16 cellular contexts compared by ENCODE assay signal in the genomic region with DNA sequence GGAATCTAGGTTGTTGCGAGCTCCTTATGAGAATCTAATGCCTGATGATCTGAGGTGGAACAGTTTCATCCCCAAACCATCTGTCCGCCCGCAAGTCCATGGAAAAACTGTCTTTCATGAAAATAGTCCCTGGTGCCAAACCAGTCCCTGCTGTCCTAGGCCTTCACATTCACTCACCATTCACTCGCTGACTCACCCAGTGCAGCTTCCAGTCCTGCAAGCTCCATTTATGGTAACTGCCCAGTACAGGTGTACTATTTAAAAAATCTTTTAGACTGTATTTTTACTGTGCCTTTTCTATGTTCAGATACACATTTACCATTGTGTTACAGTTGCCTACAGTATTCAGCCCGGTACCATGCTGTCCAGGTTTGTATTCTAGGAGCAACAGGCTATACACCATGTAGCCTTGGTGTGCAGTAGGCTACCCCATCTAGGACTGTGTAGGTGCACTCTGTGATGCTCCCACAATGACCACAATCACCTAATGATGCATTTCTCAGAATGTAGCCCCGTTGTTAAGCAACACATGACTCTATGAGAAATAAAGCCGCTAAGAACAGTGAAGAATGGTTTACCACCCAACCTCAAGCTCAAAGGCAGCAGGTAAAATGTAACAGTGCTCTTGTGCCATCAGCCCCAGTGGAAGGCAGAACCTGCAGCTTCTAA. TPM values are rescaled to one million over a fixed set of nuclear protein-coding genes. Genes with fewer than 3 reads are reported as not detected.
A peak's percentile ranks its signal among the peaks of the same experiment; 100 is the strongest.
DNase-seq lines count a peak whose midpoint lies in the region; ATAC-seq, FAIRE-seq and TF ChIP-seq lines count a peak whose summit lies in the region.
"Had no signal": no experiment of that assay in that cellular context is flagged by ENCODE, and none has a peak within 500 bp of the region (broad histone marks: within the 10 kb centered on the region; RNA-seq: fewer than 3 reads in every experiment).

No MANE protein-coding gene starts in this region.

- H3K9me3 Mint-ChIP-seq in stimulated activated naive CD8-positive, alpha-beta T cell treated with anti-CD3 and anti-CD28 coated beads, Interleukin-15, Interleukin-2, amounts not matched to agents 100 ng/mL and 50 ng/mL, for 24 hours, result no peaks in the 10 kb centered on the region
- H3K9me3 Mint-ChIP-seq in naive thymus-derived CD8-positive, alpha-beta T cell, result no peaks in the 10 kb centered on the region
- H3K9me3 Mint-ChIP-seq: activated CD4-positive, alpha-beta T cell treated with anti-CD3 and anti-CD28 coated beads, Interleukin-2, amount 10 ng/mL, durations not matched to agents 24 days and 14 days had no signal

- no peak for FAIRE-seq in GM12892 (lab: Jason Lieb, UNC)
- FAIRE-seq: astrocyte had no signal

- H3K27me3 ChIP-seq in breast epithelium, result no peaks in the 10 kb centered on the region

- H3K36me3 ChIP-seq in breast epithelium, result no peaks in the 10 kb centered on the region

- no peaks in the 10 kb centered on the region for H3K27me3 Mint-ChIP-seq in stimulated activated naive CD8-positive, alpha-beta T cell treated with anti-CD3 and anti-CD28 coated beads, Interleukin-15, Interleukin-2, amounts not matched to agents 100 ng/mL and 50 ng/mL, for 24 hours
- peaks cover 0 to 2% (median 0%) of the 10 kb centered on the region in 5 donors for H3K27me3 Mint-ChIP-seq in naive thymus-derived CD8-positive, alpha-beta T cell
- H3K27me3 Mint-ChIP-seq: activated CD4-positive, alpha-beta T cell treated with anti-CD3 and anti-CD28 coated beads, Interleukin-2, amount 10 ng/mL, durations not matched to agents 24 days and 14 days had no signal

- H3K36me3 Mint-ChIP-seq in stimulated activated naive CD8-positive, alpha-beta T cell treated with anti-CD3 and anti-CD28 coated beads, Interleukin-15, Interleukin-2, amounts not matched to agents 100 ng/mL and 50 ng/mL, for 24 hours (ENCODE audit: low read depth), result no peaks in the 10 kb centered on the region
- no peaks in the 10 kb centered on the region for H3K36me3 Mint-ChIP-seq in naive thymus-derived CD8-positive, alpha-beta T cell

- peak overlapping the region; percentile 65 for H3K27ac Mint-ChIP-seq in stimulated activated naive CD8-positive, alpha-beta T cell treated with anti-CD3 and anti-CD28 coated beads, Interleukin-15, Interleukin-2, amounts not matched to agents 100 ng/mL and 50 ng/mL, for 24 hours
- H3K27ac Mint-ChIP-seq in naive thymus-derived CD8-positive, alpha-beta T cell, result peak overlapping the region; percentile 39 to 95 (median 79)

- TF ChIP-seq POLR2A in breast epithelium (IDR thresholded peaks at IDR 0.05) (no peak), GM12892 (IDR thresholded peaks at IDR 0.05; ENCODE audit: low read depth, low read length) (no peak)

- no peak for DNase-seq in stimulated activated naive CD8-positive, alpha-beta T cell treated with anti-CD3 and anti-CD28 coated beads, Interleukin-15, Interleukin-2, amounts not matched to agents 100 U/mL and 50 U/mL, for 24 hours
- no peak for DNase-seq in breast epithelium (ENCODE audit: low spot score in 2 of 2)
- DNase-seq in naive thymus-derived CD8-positive, alpha-beta T cell, result peak in 4 of 10 donors; percentile 9 to 28 (median 23)
- DNase-seq in GM12892 (ENCODE audit: insufficient read length), result no peak
- DNase-seq in substantia nigra (lab: John Stamatoyannopoulos, UW), result no peak
- no peak for DNase-seq in NCI-H187 treated with DMSO at 0.1 percent for 48 hours (lab: John Stamatoyannopoulos, UW)
- DNase-seq: Calu3, H7, head of caudate nucleus, retina, T1000 had no signal

- no peaks in the 10 kb centered on the region for H3K9me3 ChIP-seq in breast epithelium

- intact Hi-C loops in breast epithelium (cut with DNase I; ENCODE audit: low total_unique reads), result no loop called here

- POLR2A ChIA-PET in naive thymus-derived CD8-positive, alpha-beta T cell (lab: Charles Lee), result interaction anchor here (0.5 kb wide), 1 partner anchor 220 kb away, joined by 3 read pairs; no protein-coding TSS in a partner anchor

- H3K4me3 ChIP-seq in breast epithelium, result no peak overlapping the region
- H3K4me3 ChIP-seq: coronary artery had no signal

- H3K4me1 ChIP-seq in breast epithelium, result no peaks in the 10 kb centered on the region

- no peak for ATAC-seq in stimulated activated naive CD8-positive, alpha-beta T cell treated with anti-CD3 and anti-CD28 coated beads, Interleukin-15, Interleukin-2, amounts not matched to agents 100 U/mL and 50 U/mL, for 24 hours
- ATAC-seq in naive thymus-derived CD8-positive, alpha-beta T cell, result peak; percentile 8 to 50
- ATAC-seq in GM19455 (IDR thresholded peaks at IDR 0.05; ENCODE audit: unreplicated experiment), result no peak

- no peak for TF ChIP-seq CTCF in breast epithelium (IDR thresholded peaks at IDR 0.05)

- peak overlapping the region; percentile 50 to 94 for H3K27ac ChIP-seq in breast epithelium
- H3K27ac ChIP-seq in substantia nigra (ENCODE audit: low read depth, low read length, poor library complexity, severe bottlenecking), result no peak overlapping the region
- H3K27ac ChIP-seq: coronary artery had no signal

- H3K4me1 Mint-ChIP-seq in stimulated activated naive CD8-positive, alpha-beta T cell treated with anti-CD3 and anti-CD28 coated beads, Interleukin-15, Interleukin-2, amounts not matched to agents 100 ng/mL and 50 ng/mL, for 24 hours (ENCODE audit: low read depth), result peaks cover 26% of the 10 kb centered on the region
- H3K4me1 Mint-ChIP-seq in naive thymus-derived CD8-positive, alpha-beta T cell, result peaks cover 18 to 43% (median 27%) of the 10 kb centered on the region in 4 donors

- no peak overlapping the region for H3K4me3 Mint-ChIP-seq in stimulated activated naive CD8-positive, alpha-beta T cell treated with anti-CD3 and anti-CD28 coated beads, Interleukin-15, Interleukin-2, amounts not matched to agents 100 ng/mL and 50 ng/mL, for 24 hours
- H3K4me3 Mint-ChIP-seq in naive thymus-derived CD8-positive, alpha-beta T cell, result peak overlapping the region in 5 of 10 donors; percentile 7 to 48 (median 34)

RNA-seq across cellular contexts. Expression of a gene that starts 2.4 kb away (rescaled TPM):
- total RNA-seq in breast epithelium, result 100 to 1,000 TPM; 157 to 202 (median 182) TPM
- 100 to 1,000 TPM; 162 to 172 TPM for total RNA-seq in naive thymus-derived CD8-positive, alpha-beta T cell
- polyA plus RNA-seq in naive thymus-derived CD8-positive, alpha-beta T cell, result 10 to 100 TPM; 19.4 to 32.6 (median 23.9) TPM
- polyA plus RNA-seq in GM12892 (2012; ENCODE audit: missing spikeins), result 43.2 TPM

RNA-seq across cellular contexts. Expression of a gene that starts 7.9 kb away (rescaled TPM):
- 100 to 1,000 TPM in 2 of 3 donors, 10 to 100 TPM in 1; 97.3 to 144 (median 139) TPM for total RNA-seq in breast epithelium
- 10 to 100 TPM; 44.9 to 46.4 TPM for total RNA-seq in naive thymus-derived CD8-positive, alpha-beta T cell
- polyA plus RNA-seq in naive thymus-derived CD8-positive, alpha-beta T cell, result 100 to 1,000 TPM; 117 to 167 (median 147) TPM
- 87.9 TPM for polyA plus RNA-seq in GM12892 (2012; ENCODE audit: missing spikeins)

Comparison
In these comparisons a context has a peak if more than half of its experiments do, and no peak if none do; other contexts are left out.
1. ATAC-seq: peak in naive thymus-derived CD8-positive, alpha-beta T cell (2 of 2); none in stimulated activated naive CD8-positive, alpha-beta T cell treated with anti-CD3 and anti-CD28 coated beads, Interleukin-15, Interleukin-2, amounts not matched to agents 100 U/mL and 50 U/mL, for 24 hours (single experiment) and GM19455 (single experiment).